Comparison of ENCODE assay signal across 15 cellular contexts in genomic region chr17:39701784-39702422, GRCh38. TPM values are rescaled to one million over a fixed set of nuclear protein-coding genes. Genes with fewer than 3 reads are reported as not detected.
DNase-seq lines count a peak whose midpoint lies in the region; ATAC-seq, FAIRE-seq and TF ChIP-seq lines count a peak whose summit lies in the region.
"Had no signal": no experiment of that assay in that cellular context is flagged by ENCODE, and none has a peak within 500 bp of the region (broad histone marks: within the 10 kb centered on the region; RNA-seq: fewer than 3 reads in every experiment).

No MANE protein-coding gene starts in this region.

- TF ChIP-seq POLR2A in suprapubic skin (IDR thresholded peaks at IDR 0.05) (no peak), uterus (IDR thresholded peaks at IDR 0.05) (no peak)

- no peak for TF ChIP-seq EP300 in suprapubic skin (IDR thresholded peaks at IDR 0.05)

- no peak overlapping the region for H3K4me3 ChIP-seq in colonic mucosa
- H3K4me3 ChIP-seq in liver (ENCODE audit: low read depth in 1 of 3, low read length in 3 of 3), result no peak overlapping the region
- peak overlapping the region; percentile 90 for H3K4me3 ChIP-seq in suprapubic skin
- H3K4me3 ChIP-seq in uterus, result no peak overlapping the region

- H3K9me3 ChIP-seq in colonic mucosa (no peaks in the 10 kb centered on the region), liver (ENCODE audit: control insufficient read depth in 4 of 4, low read length in 3 of 4) (no peaks in the 10 kb centered on the region), suprapubic skin (no peaks in the 10 kb centered on the region), uterus (no peaks in the 10 kb centered on the region)

- no peak for TF ChIP-seq RAD21 in liver (IDR thresholded peaks at IDR 0.05)

- ATAC-seq in HG02623 (IDR thresholded peaks at IDR 0.05; ENCODE audit: unreplicated experiment), result no peak

- TF ChIP-seq CTCF in colonic mucosa (IDR thresholded peaks at IDR 0.05), result no peak
- no peak for TF ChIP-seq CTCF in liver (IDR thresholded peaks at IDR 0.05; ENCODE audit: low read depth, low read length, missing input control)
- TF ChIP-seq CTCF in suprapubic skin (IDR thresholded peaks at IDR 0.05), result no peak
- TF ChIP-seq CTCF in uterus (IDR thresholded peaks at IDR 0.05), result no peak

- H3K4me1 ChIP-seq in colonic mucosa (peaks cover 22% of the 10 kb centered on the region), liver (ENCODE audit: control insufficient read depth in 4 of 4, insufficient read depth in 4 of 4, low read length in 3 of 4) (peaks cover 31 to 67% (median 59%) of the 10 kb centered on the region in 4 donors), suprapubic skin (peaks cover 74% of the 10 kb centered on the region), uterus (no peaks in the 10 kb centered on the region)

- peak; percentile 67 for FAIRE-seq in HTR-8/SVneo (lab: Jason Lieb, UNC)

- H3K9ac ChIP-seq in colonic mucosa (ENCODE audit: low read depth in 2 of 2, low read length in 2 of 2) (peak overlapping the region in 1 of 2 donors; percentile 99), liver (ENCODE audit: low read depth in 1 of 2, low read length in 2 of 2) (no peak overlapping the region)

- DNase-seq in HTR-8/SVneo (ENCODE audit: insufficient read length, low spot score) (no peak), colonic mucosa (no peak), suprapubic skin (ENCODE audit: low spot score in 2 of 2) (no peak), C1 segment of cervical spinal cord (lab: John Stamatoyannopoulos, UW) (no peak), uterus (no peak)
- DNase-seq in NK-92 treated with Interleukin-12 subunit alpha and Interleukin-12 subunit beta, amount 100 ng/mL, for 24 hours (lab: John Stamatoyannopoulos, UW), result no peak
- DNase-seq: activated CD8-positive, alpha-beta T cell treated with anti-CD3 and anti-CD28 coated beads, Interleukin-2, amount 10 ng/mL, durations not matched to agents 7 days and 5 days; activated naive CD4-positive, alpha-beta T cell treated with anti-CD3 and anti-CD28 coated beads, Interleukin-2, amount 50 U/mL, for 16 hours; CD8-positive, alpha-beta memory T cell; KG1; NCI-H2171 treated with DMSO at 0.1 percent for 48 hours; T-helper 9 cell had no signal

- 61% methylated on average over 4 of the region's 4 CpGs for WGBS in liver
- 76% methylated on average over 4 of the region's 4 CpGs for WGBS in suprapubic skin

- H3K36me3 ChIP-seq in colonic mucosa (no peaks in the 10 kb centered on the region), liver (ENCODE audit: control insufficient read depth in 4 of 4, insufficient read depth in 3 of 4, low read depth in 1 of 4, low read length in 3 of 4) (no peaks in the 10 kb centered on the region), suprapubic skin (peaks cover under 1% of the 10 kb centered on the region), uterus (no peaks in the 10 kb centered on the region)

- intact Hi-C loops in colonic mucosa (cut with DNase I) (no loop called here), uterus (cut with DNase I; ENCODE audit: low total_unique reads) (no loop called here)

- peak overlapping the region; percentile 82 for H3K27ac ChIP-seq in colonic mucosa
- peak overlapping the region; percentile 95 to 98 for H3K27ac ChIP-seq in liver (ENCODE audit: low read depth in 1 of 2, low read length in 2 of 2)
- peak overlapping the region; percentile 7 for H3K27ac ChIP-seq in suprapubic skin
- H3K27ac ChIP-seq in uterus, result no peak overlapping the region

- H3K27me3 ChIP-seq in colonic mucosa (no peaks in the 10 kb centered on the region), liver (ENCODE audit: control insufficient read depth in 4 of 4, insufficient read depth in 4 of 4, low read length in 3 of 4) (no peaks in the 10 kb centered on the region), suprapubic skin (no peaks in the 10 kb centered on the region), uterus (no peaks in the 10 kb centered on the region)

TF ChIP-seq in liver, 16 proteins besides CTCF, POLR2A, EP300 and RAD21:
- TF ChIP-seq YY1 (IDR thresholded peaks at IDR 0.05) (no peak), SP1 (IDR thresholded peaks at IDR 0.05) (no peak), NR2F2 (IDR thresholded peaks at IDR 0.05) (no peak), TAF1 (conservative IDR thresholded peaks at IDR 0.05) (no peak), HNF4A (conservative IDR thresholded peaks at IDR 0.05) (no peak), RXRA (IDR thresholded peaks at IDR 0.05) (no peak), FOXA2 (IDR thresholded peaks at IDR 0.05) (no peak)
- TF ChIP-seq, protein P1, sequence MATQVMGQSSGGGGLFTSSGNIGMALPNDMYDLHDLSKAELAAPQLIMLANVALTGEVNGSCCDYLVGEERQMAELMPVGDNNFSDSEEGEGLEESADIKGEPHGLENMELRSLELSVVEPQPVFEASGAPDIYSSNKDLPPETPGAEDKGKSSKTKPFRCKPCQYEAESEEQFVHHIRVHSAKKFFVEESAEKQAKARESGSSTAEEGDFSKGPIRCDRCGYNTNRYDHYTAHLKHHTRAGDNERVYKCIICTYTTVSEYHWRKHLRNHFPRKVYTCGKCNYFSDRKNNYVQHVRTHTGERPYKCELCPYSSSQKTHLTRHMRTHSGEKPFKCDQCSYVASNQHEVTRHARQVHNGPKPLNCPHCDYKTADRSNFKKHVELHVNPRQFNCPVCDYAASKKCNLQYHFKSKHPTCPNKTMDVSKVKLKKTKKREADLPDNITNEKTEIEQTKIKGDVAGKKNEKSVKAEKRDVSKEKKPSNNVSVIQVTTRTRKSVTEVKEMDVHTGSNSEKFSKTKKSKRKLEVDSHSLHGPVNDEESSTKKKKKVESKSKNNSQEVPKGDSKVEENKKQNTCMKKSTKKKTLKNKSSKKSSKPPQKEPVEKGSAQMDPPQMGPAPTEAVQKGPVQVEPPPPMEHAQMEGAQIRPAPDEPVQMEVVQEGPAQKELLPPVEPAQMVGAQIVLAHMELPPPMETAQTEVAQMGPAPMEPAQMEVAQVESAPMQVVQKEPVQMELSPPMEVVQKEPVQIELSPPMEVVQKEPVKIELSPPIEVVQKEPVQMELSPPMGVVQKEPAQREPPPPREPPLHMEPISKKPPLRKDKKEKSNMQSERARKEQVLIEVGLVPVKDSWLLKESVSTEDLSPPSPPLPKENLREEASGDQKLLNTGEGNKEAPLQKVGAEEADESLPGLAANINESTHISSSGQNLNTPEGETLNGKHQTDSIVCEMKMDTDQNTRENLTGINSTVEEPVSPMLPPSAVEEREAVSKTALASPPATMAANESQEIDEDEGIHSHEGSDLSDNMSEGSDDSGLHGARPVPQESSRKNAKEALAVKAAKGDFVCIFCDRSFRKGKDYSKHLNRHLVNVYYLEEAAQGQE (IDR thresholded peaks at IDR 0.05), result no peak

RNA-seq across cellular contexts. Expression of gene ERBB2, which starts 2.0 kb away (rescaled TPM):
- total RNA-seq in colonic mucosa (100 to 1,000 TPM; 153 to 174 TPM), liver (10 to 100 TPM; 21.0 to 28.8 TPM), suprapubic skin (100 to 1,000 TPM; 144 to 192 (median 173) TPM), uterus (10 to 100 TPM; 11.8 to 98.8 (median 44.6) TPM)
- 10 to 100 TPM in 1 of 2 donors, 1 to 10 TPM in 1; 4.7 to 10.5 TPM for polyA plus RNA-seq in liver

RNA-seq across cellular contexts. Expression of gene PGAP3, which starts 14.0 kb away (rescaled TPM):
- total RNA-seq in colonic mucosa, result 10 to 100 TPM; 37.3 to 42.0 TPM
- 10 to 100 TPM in 1 of 2 donors, 1 to 10 TPM in 1; 7.9 to 19.5 TPM for total RNA-seq in liver
- 10 to 100 TPM; 13.3 to 14.6 TPM for polyA plus RNA-seq in liver
- total RNA-seq in suprapubic skin, result 10 to 100 TPM; 25.7 to 41.5 (median 32.7) TPM
- total RNA-seq in uterus, result 10 to 100 TPM in 3 of 4 donors, 1 to 10 TPM in 1; 4.6 to 24.8 (median 19.5) TPM

RNA-seq across cellular contexts. Expression of gene MIEN1, which starts 28.4 kb away (rescaled TPM):
- 100 to 1,000 TPM in 1 of 2 donors, 10 to 100 TPM in 1; 74.1 to 103 TPM for total RNA-seq in colonic mucosa
- total RNA-seq in liver, result 10 to 100 TPM; 11.1 to 13.4 TPM
- 10 to 100 TPM; 44.6 to 99.0 TPM for polyA plus RNA-seq in liver
- total RNA-seq in suprapubic skin, result 10 to 100 TPM; 43.6 to 54.1 (median 52.1) TPM
- 100 to 1,000 TPM in 1 of 4 donors, 10 to 100 TPM in 2, 1 to 10 TPM in 1; 4.9 to 125 (median 58.5) TPM for total RNA-seq in uterus

RNA-seq across cellular contexts. Expression of gene PNMT, which starts 33.6 kb away (rescaled TPM):
- total RNA-seq in colonic mucosa, result under 1 TPM in 1 of 2 donors, not detected in 1; 0.47 TPM
- total RNA-seq in liver, result 1 to 10 TPM in 1 of 2 donors, not detected in 1; 8.6 TPM
- under 1 TPM; 0.20 to 0.26 TPM for polyA plus RNA-seq in liver
- total RNA-seq in suprapubic skin, result 1 to 10 TPM in 2 of 4 donors, under 1 TPM in 2; 0.53 to 1.6 (median 1.1) TPM
- total RNA-seq in uterus, result 1 to 10 TPM in 3 of 4 donors, not detected in 1; 3.8 to 5.0 (median 4.7) TPM
- total RNA-seq: activated CD8-positive, alpha-beta T cell treated with anti-CD3 and anti-CD28 coated beads, Interleukin-2, amount 10 ng/mL, durations not matched to agents 7 days and 5 days; CD8-positive, alpha-beta memory T cell; RPMI7951 had no signal

RNA-seq across cellular contexts. Expression of gene GRB7, which starts 35.8 kb away (rescaled TPM):
- total RNA-seq in colonic mucosa (10 to 100 TPM; 22.4 to 40.9 TPM), liver (1 to 10 TPM; 1.9 to 3.0 TPM), suprapubic skin (100 to 1,000 TPM in 1 of 4 donors, 10 to 100 TPM in 3; 49.4 to 114 (median 72.4) TPM), uterus (10 to 100 TPM in 1 of 4 donors, 1 to 10 TPM in 2, under 1 TPM in 1; 0.51 to 14.3 (median 5.6) TPM)
- polyA plus RNA-seq in liver, result 1 to 10 TPM; 1.9 to 6.8 TPM
- total RNA-seq: CD8-positive, alpha-beta memory T cell; RPMI7951 had no signal
- polyA plus RNA-seq: CD8-positive, alpha-beta memory T cell had no signal

Comparison
In these comparisons a context has a peak if more than half of its experiments do, and no peak if none do; other contexts are left out.
1. H3K27ac ChIP-seq: peak in colonic mucosa (single experiment), liver (2 of 2) and suprapubic skin (single experiment); none in uterus (0 of 2).